Comparison of ENCODE assay signal across 17 cellular contexts in the genomic region with DNA sequence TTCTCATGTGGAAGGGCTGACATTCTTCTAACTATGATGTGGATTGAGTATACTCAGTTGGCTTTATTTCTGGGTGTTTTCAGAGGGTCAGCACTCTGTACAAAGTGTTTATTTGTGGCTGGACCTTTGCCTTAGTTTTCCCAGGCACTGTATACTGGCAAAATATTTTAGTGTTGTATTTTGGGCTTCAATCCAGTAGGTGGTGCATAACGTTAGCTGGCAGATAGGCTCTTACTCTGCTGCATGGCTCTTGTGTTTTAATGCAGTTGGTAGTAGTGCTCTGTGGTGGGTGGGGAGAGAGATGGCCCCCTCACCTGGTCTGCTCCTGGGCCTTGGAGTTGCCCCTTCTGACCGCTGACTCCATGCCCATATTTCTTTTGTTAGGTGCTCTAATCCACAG.
DNase-seq lines count a peak whose midpoint lies in the region; ATAC-seq and TF ChIP-seq lines count a peak whose summit lies in the region.
"Had no signal": no experiment of that assay in that cellular context is flagged by ENCODE, and none has a peak within 500 bp of the region (broad histone marks: within the 10 kb centered on the region; RNA-seq: fewer than 3 reads in every experiment).

No MANE protein-coding gene starts in this region.

- in situ Hi-C loops in Caki2 (cut with HindIII; ENCODE audit: low pct_unique_long_range_greater_than_20kb, low sequenced_read_pairs) (no loop called here), Panc1 (cut with HindIII; ENCODE audit: low pct_unique_long_range_greater_than_20kb, low sequenced_read_pairs) (no loop called here)

- intact Hi-C loops in Panc1 (cut with micrococcal nuclease; ENCODE audit: unreplicated experiment): no loop called here

- no peaks in the 10 kb centered on the region for H3K36me3 Mint-ChIP-seq in HFFc6 (ENCODE audit: low read depth)
- H3K36me3 Mint-ChIP-seq: activated naive CD8-positive, alpha-beta T cell treated with anti-CD3 and anti-CD28 coated beads, Interleukin-2, amount 10 ng/mL, durations not matched to agents 7 days and 5 days; CD4-positive, CD25-positive, alpha-beta regulatory T cell had no signal

- CTCF ChIA-PET in Panc1 (lab: Charles Lee): no interaction called here

- no TSS peak for BruUV-seq in Panc1 (replicated peaks; lab: Mats Ljungman, UMichigan)

- H3K36me3 ChIP-seq in H7 (replicated peaks; ENCODE audit: control insufficient read depth, insufficient read depth, low read length) (no peaks in the 10 kb centered on the region), Panc1 (ENCODE audit: control insufficient read depth, insufficient read depth, low read length) (no peaks in the 10 kb centered on the region)
- H3K36me3 ChIP-seq: spleen, suprapubic skin had no signal

- H3K27ac Mint-ChIP-seq in HFFc6: no peak overlapping the region
- H3K27ac Mint-ChIP-seq: activated naive CD8-positive, alpha-beta T cell treated with anti-CD3 and anti-CD28 coated beads, Interleukin-2, amount 10 ng/mL, durations not matched to agents 7 days and 5 days; CD4-positive, CD25-positive, alpha-beta regulatory T cell had no signal

- H3K9me3 ChIP-seq in Panc1 (ENCODE audit: control insufficient read depth, insufficient read depth, low read depth, low read length): peaks cover 3% of the 10 kb centered on the region; the same call in 1 of the 2 replicates
- H3K9me3 ChIP-seq: spleen, suprapubic skin had no signal

- H3K9me3 Mint-ChIP-seq in HFFc6: peaks cover 22% of the 10 kb centered on the region

- TF ChIP-seq CTCF in Panc1 (IDR thresholded peaks at IDR 0.05) (peak; percentile 40), HFFc6 (IDR thresholded peaks at IDR 0.05) (no peak)

- no peak overlapping the region for H3K4me3 Mint-ChIP-seq in HFFc6
- H3K4me3 Mint-ChIP-seq: activated naive CD8-positive, alpha-beta T cell treated with anti-CD3 and anti-CD28 coated beads, Interleukin-2, amount 10 ng/mL, durations not matched to agents 7 days and 5 days; CD4-positive, CD25-positive, alpha-beta regulatory T cell had no signal

- H3K4me1 Mint-ChIP-seq in HFFc6 (ENCODE audit: low read depth): no peaks in the 10 kb centered on the region
- H3K4me1 Mint-ChIP-seq: activated naive CD8-positive, alpha-beta T cell treated with anti-CD3 and anti-CD28 coated beads, Interleukin-2, amount 10 ng/mL, durations not matched to agents 7 days and 5 days; CD4-positive, CD25-positive, alpha-beta regulatory T cell had no signal

- H3K27ac ChIP-seq in Panc1 (ENCODE audit: low read length): no peak overlapping the region
- H3K27ac ChIP-seq: spleen, suprapubic skin had no signal

- POLR2A ChIA-PET in Panc1 (lab: Charles Lee): no interaction called here

- H3K27me3 ChIP-seq in H7 (ENCODE audit: control insufficient read depth, insufficient read depth, low read length) (no peaks in the 10 kb centered on the region), Panc1 (ENCODE audit: control insufficient read depth, insufficient read depth, low read length) (no peaks in the 10 kb centered on the region)
- H3K27me3 ChIP-seq: suprapubic skin had no signal

- H3K4me3 ChIP-seq in H7 (ENCODE audit: insufficient read depth, low read depth, low read length) (no peak overlapping the region), Panc1 (ENCODE audit: low read depth in 2 of 2, low read length in 2 of 2) (no peak overlapping the region)
- H3K4me3 ChIP-seq: spleen, suprapubic skin had no signal

- H3K27me3 Mint-ChIP-seq in HFFc6 (ENCODE audit: insufficient read depth): no peaks in the 10 kb centered on the region
- H3K27me3 Mint-ChIP-seq: activated naive CD8-positive, alpha-beta T cell treated with anti-CD3 and anti-CD28 coated beads, Interleukin-2, amount 10 ng/mL, durations not matched to agents 7 days and 5 days; CD4-positive, CD25-positive, alpha-beta regulatory T cell had no signal

- DNase-seq in Caki2 (ENCODE audit: low read depth): peak; percentile 10
- peak; percentile 16 for DNase-seq in H7
- DNase-seq in Panc1 (ENCODE audit: low read depth, low spot score): no peak
- peak; percentile 8 for DNase-seq in kidney tubule cell (ENCODE audit: low spot score)
- no peak for DNase-seq in HFFc6
- DNase-seq in inferior parietal cortex (ENCODE audit: extremely low spot score): no peak
- no peak for DNase-seq in activated CD4-positive, alpha-beta T cell treated with anti-CD3 and anti-CD28 coated beads, Interleukin-2, amount 50 U/mL, for 4 hours
- DNase-seq in AG08395 (ENCODE audit: low spot score): no peak
- DNase-seq: activated naive CD8-positive, alpha-beta T cell treated with anti-CD3 and anti-CD28 coated beads, Interleukin-2, amount 10 ng/mL, durations not matched to agents 7 days and 5 days; CD4-positive, CD25-positive, alpha-beta regulatory T cell; hippocampal formation; mammary epithelial cell; NCI-H2171 treated with DMSO at 0.1 percent for 48 hours; occipital lobe; spleen had no signal

- no peak for ATAC-seq in Panc1
- ATAC-seq: esophagus mucosa had no signal

- no peaks in the 10 kb centered on the region for H3K4me1 ChIP-seq in Panc1 (ENCODE audit: control insufficient read depth, insufficient read depth, low read length)
- H3K4me1 ChIP-seq: spleen, suprapubic skin had no signal

Comparison
In these comparisons a context has a peak if more than half of its experiments do, and no peak if none do; other contexts are left out.
1. DNase-seq: peak in Caki2 (single experiment), H7 (single experiment) and kidney tubule cell (single experiment); none in Panc1 (single experiment), HFFc6 (single experiment), inferior parietal cortex (single experiment), activated CD4-positive, alpha-beta T cell treated with anti-CD3 and anti-CD28 coated beads, Interleukin-2, amount 50 U/mL, for 4 hours (0 of 2) and AG08395 (single experiment).